Comparison of ENCODE assay signal across 8 cellular contexts in genomic region chr11:58958500-58958899, GRCh38. TPM values are rescaled to one million over a fixed set of nuclear protein-coding genes. Genes with fewer than 3 reads are reported as not detected.
DNase-seq lines count a peak whose midpoint lies in the region; ATAC-seq and TF ChIP-seq lines count a peak whose summit lies in the region.

No MANE protein-coding gene starts in this region.

- peak in 1 of 2 donors; percentile 14 for DNase-seq in heart right ventricle
- DNase-seq in right atrium auricular region (ENCODE audit: low spot score), result no peak
- peak; percentile 67 for DNase-seq in activated CD8-positive, alpha-beta memory T cell treated with anti-CD3 and anti-CD28 coated beads for 24 hours
- peak; percentile 9 for DNase-seq in left kidney (ENCODE audit: low read depth, low spot score)
- DNase-seq in tibial nerve (ENCODE audit: low spot score in 2 of 2), result peak in 1 of 2 donors; percentile 23
- DNase-seq in suprapubic skin (ENCODE audit: low spot score in 2 of 2), result no peak
- DNase-seq in NCI-H446 treated with DMSO at 0.1 percent for 48 hours (lab: John Stamatoyannopoulos, UW), result no peak

- H3K4me3 ChIP-seq in heart right ventricle (no peak overlapping the region), right atrium auricular region (no peak overlapping the region), tibial nerve (no peak overlapping the region), suprapubic skin (no peak overlapping the region)

- H3K27ac ChIP-seq in heart right ventricle, result no peak overlapping the region
- no peak overlapping the region for H3K27ac ChIP-seq in right atrium auricular region
- no peak overlapping the region for H3K27ac ChIP-seq in tibial nerve
- H3K27ac ChIP-seq in suprapubic skin, result no peak overlapping the region

- TF ChIP-seq EP300 in tibial nerve (IDR thresholded peaks at IDR 0.05) (no peak), suprapubic skin (IDR thresholded peaks at IDR 0.05) (no peak)

- TF ChIP-seq CTCF in heart right ventricle (IDR thresholded peaks at IDR 0.05), result peak in 7 of 9 donors; percentile 27 to 52 (median 39)
- TF ChIP-seq CTCF in right atrium auricular region (IDR thresholded peaks at IDR 0.05), result peak in 1 of 2 donors; percentile 36
- peak in 3 of 5 experiments; percentile 16 to 33 (median 30) for TF ChIP-seq CTCF in tibial nerve (IDR thresholded peaks at IDR 0.05)
- peak in 1 of 2 donors; percentile 23 for TF ChIP-seq CTCF in suprapubic skin (IDR thresholded peaks at IDR 0.05)

- H3K9me3 ChIP-seq in heart right ventricle (no peaks in the 10 kb centered on the region), right atrium auricular region (no peaks in the 10 kb centered on the region), tibial nerve (no peaks in the 10 kb centered on the region), suprapubic skin (no peaks in the 10 kb centered on the region)

- intact Hi-C loops in heart right ventricle (cut with DNase I), result no loop called here

- no peaks in the 10 kb centered on the region for H3K4me1 ChIP-seq in heart right ventricle
- H3K4me1 ChIP-seq in right atrium auricular region, result no peaks in the 10 kb centered on the region
- H3K4me1 ChIP-seq in tibial nerve, result no peaks in the 10 kb centered on the region
- H3K4me1 ChIP-seq in suprapubic skin, result peaks cover 11% of the 10 kb centered on the region

- WGBS in heart right ventricle, 2 donors, result 64 to 65% methylated on average over 2 of the region's 2 CpGs
- 72 to 79% methylated on average over 2 of the region's 2 CpGs for WGBS in tibial nerve, 2 donors
- WGBS in suprapubic skin, result 31% methylated on average over 2 of the region's 2 CpGs

- ATAC-seq in heart right ventricle (peak in 1 of 8 donors; percentile 28), HG03442 (IDR thresholded peaks at IDR 0.05; ENCODE audit: unreplicated experiment) (peak; percentile 65)

- H3K27me3 ChIP-seq in heart right ventricle (peaks cover 0 to 54% (median 16%) of the 10 kb centered on the region in 7 donors), right atrium auricular region (no peaks in the 10 kb centered on the region), tibial nerve (peaks cover 0 to 4% of the 10 kb centered on the region in 2 donors), suprapubic skin (peaks cover under 1% of the 10 kb centered on the region)

- H3K36me3 ChIP-seq in heart right ventricle, result no peaks in the 10 kb centered on the region
- H3K36me3 ChIP-seq in right atrium auricular region, result no peaks in the 10 kb centered on the region
- no peaks in the 10 kb centered on the region for H3K36me3 ChIP-seq in tibial nerve
- no peaks in the 10 kb centered on the region for H3K36me3 ChIP-seq in suprapubic skin

- TF ChIP-seq POLR2A in tibial nerve (IDR thresholded peaks at IDR 0.05) (no peak), suprapubic skin (IDR thresholded peaks at IDR 0.05) (no peak)

RNA-seq across cellular contexts. Expression of gene GLYATL1, which starts 19.2 kb away (rescaled TPM):
- total RNA-seq in heart right ventricle (not detected), right atrium auricular region (not detected), tibial nerve (not detected), suprapubic skin (1 to 10 TPM in 3 of 4 donors, not detected in 1; 2.4 to 6.1 (median 3.5) TPM)
- polyA plus RNA-seq in heart right ventricle, result under 1 TPM in 1 of 2 donors, not detected in 1; 0.06 TPM

Comparison
In these comparisons a context has a peak if more than half of its experiments do, and no peak if none do; other contexts are left out.
1. DNase-seq: peak in activated CD8-positive, alpha-beta memory T cell treated with anti-CD3 and anti-CD28 coated beads for 24 hours (single experiment) and left kidney (single experiment); none in right atrium auricular region (single experiment), suprapubic skin (0 of 2) and NCI-H446 treated with DMSO at 0.1 percent for 48 hours (single experiment).